In genomic region chr10:58693919-58694318, GRCh38 we compare ENCODE assay signal across 24 cellular contexts.
DNase-seq lines count a peak whose midpoint lies in the region; ATAC-seq, FAIRE-seq and TF ChIP-seq lines count a peak whose summit lies in the region.
"Had no signal": no experiment of that assay in that cellular context is flagged by ENCODE, and none has a peak within 500 bp of the region (broad histone marks: within the 10 kb centered on the region; RNA-seq: fewer than 3 reads in every experiment).

No MANE protein-coding gene starts in this region.

- no peaks in the 10 kb centered on the region for H3K27me3 ChIP-seq in HepG2 (ENCODE audit: control insufficient read depth in 1 of 2, insufficient read depth in 2 of 2, low read length in 2 of 2)
- no peaks in the 10 kb centered on the region for H3K27me3 ChIP-seq in right lobe of liver
- no peaks in the 10 kb centered on the region for H3K27me3 ChIP-seq in K562 (ENCODE audit: control insufficient read depth in 2 of 2, insufficient read depth in 2 of 2, low read length in 2 of 2)
- H3K27me3 ChIP-seq: BE2C, BLaER1 had no signal

- H3K4me1 ChIP-seq in HepG2 (ENCODE audit: insufficient read depth, low read length) (no peaks in the 10 kb centered on the region), right lobe of liver (no peaks in the 10 kb centered on the region), K562 (replicated peaks in 1 of 2; ENCODE audit: control insufficient read depth in 2 of 2, insufficient read depth in 2 of 2, low read length in 2 of 2) (no peaks in the 10 kb centered on the region)

- in situ Hi-C loops in HepG2 (cut with HindIII; ENCODE audit: extremely low pct_ligation_motif_present, low pct_unique_long_range_greater_than_20kb) (no loop called here), K562 (cut with MboI) (no loop called here)

- TF ChIP-seq POLR2A in HepG2 (IDR thresholded peaks at IDR 0.05; ENCODE audit: insufficient read depth in 1 of 2, low read depth in 2 of 2, low read length in 2 of 2): no peak
- TF ChIP-seq POLR2A in right lobe of liver (IDR thresholded peaks at IDR 0.05): no peak
- TF ChIP-seq POLR2A in K562 (conservative IDR thresholded peaks at IDR 0.05): no peak
- TF ChIP-seq POLR2A in GM12891 (IDR thresholded peaks at IDR 0.05; ENCODE audit: low read depth, low read length): no peak

- no TSS peak for BruUV-seq in HepG2 (replicated peaks; lab: Mats Ljungman, UMichigan)
- BruUV-seq in K562 (replicated peaks; lab: Mats Ljungman, UMichigan): no TSS peak

- no peak for TF ChIP-seq CTCF in HepG2 (CRISPR knock-in tag; IDR thresholded peaks at IDR 0.05)
- no peak for TF ChIP-seq CTCF in right lobe of liver (IDR thresholded peaks at IDR 0.05)
- no peak for TF ChIP-seq CTCF in K562 (IDR thresholded peaks at IDR 0.05 in 2 of 3, conservative IDR thresholded peaks at IDR 0.05 in 1 of 3; ENCODE audit: insufficient read depth in 2 of 3, low read depth in 1 of 3, low read length in 3 of 3)

- H3K9ac ChIP-seq in HepG2 (ENCODE audit: insufficient read depth, low read depth, low read length): no peak overlapping the region
- no peak overlapping the region for H3K9ac ChIP-seq in K562 (ENCODE audit: insufficient read depth in 1 of 2, low read depth in 2 of 2, low read length in 2 of 2)
- H3K9ac ChIP-seq: BLaER1 had no signal

- POLR2A ChIA-PET in HepG2 (lab: Yijun Ruan, JAX): no interaction called here
- POLR2A ChIA-PET in K562 (lab: Yijun Ruan, JAX): no interaction called here

- H4K20me1 ChIP-seq in HepG2 (ENCODE audit: insufficient read depth, low read length) (no peaks in the 10 kb centered on the region), K562 (replicated peaks; ENCODE audit: control insufficient read depth, insufficient read depth, low read length) (no peaks in the 10 kb centered on the region)
- H4K20me1 ChIP-seq: BLaER1 had no signal

- ATAC-seq in HepG2: no peak
- no peak for ATAC-seq in right lobe of liver
- ATAC-seq in K562: no peak
- ATAC-seq: GM12878 had no signal

- 63% methylated on average over 2 of the region's 2 CpGs for WGBS in HepG2 (ENCODE audit: low lambda C conversion rate)
- 77% methylated on average over 2 of the region's 2 CpGs for WGBS in right lobe of liver (ENCODE audit: insufficient coverage, low coverage, low lambda C conversion rate, missing lambda C conversion rate)
- WGBS in K562 (ENCODE audit: insufficient coverage, low coverage, missing lambda C conversion rate): 0% methylated on average over 2 of the region's 2 CpGs

- H3K9me1 ChIP-seq in K562 (ENCODE audit: control insufficient read depth, insufficient read depth, low read length): no peaks in the 10 kb centered on the region

- CTCF ChIA-PET in HepG2 (lab: Yijun Ruan, JAX; ENCODE audit: low intra/inter-chr PET ratio, low total read pairs) (no interaction called here), K562 (lab: Yijun Ruan, JAX; ENCODE audit: low intra/inter-chr PET ratio) (no interaction called here)

- H3K4me3 ChIP-seq in HepG2 (replicated peaks in 1 of 3; ENCODE audit: insufficient read depth in 1 of 3, low read depth in 2 of 3, low read length in 3 of 3): no peak overlapping the region
- no peak overlapping the region for H3K4me3 ChIP-seq in right lobe of liver
- no peak overlapping the region for H3K4me3 ChIP-seq in K562
- H3K4me3 ChIP-seq: BLaER1, GM12878 had no signal

- intact Hi-C loops in HepG2 (cut with micrococcal nuclease; ENCODE audit: unreplicated experiment) (no loop called here), right lobe of liver (cut with DNase I) (no loop called here), K562 (cut with micrococcal nuclease) (no loop called here)

- no peak for DNase-seq in HepG2 (ENCODE audit: low spot score)
- no peak for DNase-seq in right lobe of liver
- DNase-seq in K562 (ENCODE audit: extremely low read depth in 1 of 4, low spot score in 3 of 4): no peak
- no peak for DNase-seq in urothelium cell line (ENCODE audit: low spot score)
- no peak for DNase-seq in activated T-cell treated with anti-CD3 and anti-CD28 coated beads, Interleukin-2, amount 50 U/mL, for 1 hour
- no peak for DNase-seq in GM12891 (ENCODE audit: insufficient read length, low spot score)
- DNase-seq: ACHN; BE2C; C1 segment of cervical spinal cord; CD4-positive, alpha-beta memory T cell; CD4-positive, CD25-positive, alpha-beta regulatory T cell; CD8-positive, alpha-beta memory T cell; COR-L47; DMS 273 treated with DMSO at 0.1 percent for 48 hours; DMS153; DMS53; DMS79; DND-41; EL; GDM1 had no signal

- H3K4me2 ChIP-seq in HepG2 (ENCODE audit: low read depth, low read length) (no peak overlapping the region), K562 (ENCODE audit: insufficient read depth, low read length) (0 out of 2 replicates have a peak overlapping the region, but pooled peaks have one; percentile 11)
- H3K4me2 ChIP-seq: BLaER1 had no signal

- no peak overlapping the region for H3K27ac ChIP-seq in HepG2 (ENCODE audit: extremely low read length, insufficient read depth, low read length)
- no peak overlapping the region for H3K27ac ChIP-seq in right lobe of liver
- H3K27ac ChIP-seq in K562 (ENCODE audit: extremely low read depth, low read depth, low read length): no peak overlapping the region
- H3K27ac ChIP-seq: 22Rv1, BLaER1 had no signal

- no peak for TF ChIP-seq RAD21 in HepG2 (CRISPR knock-in tag; IDR thresholded peaks at IDR 0.05)
- no peak for TF ChIP-seq RAD21 in K562 (CRISPR knock-in tag; conservative IDR thresholded peaks at IDR 0.05 in 1 of 2, IDR thresholded peaks at IDR 0.05 in 1 of 2)

- no peaks in the 10 kb centered on the region for H3K36me3 ChIP-seq in HepG2 (replicated peaks in 1 of 2; ENCODE audit: control insufficient read depth in 1 of 2, insufficient read depth in 2 of 2, low read length in 2 of 2)
- no peaks in the 10 kb centered on the region for H3K36me3 ChIP-seq in right lobe of liver
- H3K36me3 ChIP-seq in K562 (ENCODE audit: control insufficient read depth, insufficient read depth, low read length): no peaks in the 10 kb centered on the region
- H3K36me3 ChIP-seq: BE2C, BLaER1 had no signal

- no peak for FAIRE-seq in HepG2 (lab: Jason Lieb, UNC)
- no peak for FAIRE-seq in K562 (lab: Jason Lieb, UNC)
- peak; percentile 70 for FAIRE-seq in urothelium cell line (lab: Jason Lieb, UNC)
- FAIRE-seq in GM12891 (lab: Jason Lieb, UNC): no peak
- FAIRE-seq: GM12878, GM19239 had no signal

- H3K79me2 ChIP-seq in HepG2 (ENCODE audit: insufficient read depth, low read length): no peaks in the 10 kb centered on the region
- H3K79me2 ChIP-seq in K562 (ENCODE audit: control insufficient read depth, insufficient read depth, low read length): no peaks in the 10 kb centered on the region

- H3K9me3 ChIP-seq in HepG2 (ENCODE audit: low read length) (no peaks in the 10 kb centered on the region), right lobe of liver (no peaks in the 10 kb centered on the region), K562 (replicated peaks; ENCODE audit: control insufficient read depth, insufficient read depth, low read depth, low read length) (no peaks in the 10 kb centered on the region)
- H3K9me3 ChIP-seq: BE2C, BLaER1 had no signal

- H2AFZ ChIP-seq in HepG2 (ENCODE audit: low read length) (no peak overlapping the region), K562 (ENCODE audit: low read depth, low read length) (no peak overlapping the region)

- no peak for TF ChIP-seq EP300 in HepG2 (IDR thresholded peaks at IDR 0.05; ENCODE audit: low read depth in 2 of 2, low read length in 2 of 2)
- TF ChIP-seq EP300 in HepG2 (CRISPR knock-in tag; IDR thresholded peaks at IDR 0.05; ENCODE audit: borderline replicate concordance): no peak
- no peak for TF ChIP-seq EP300 in K562 (IDR thresholded peaks at IDR 0.05; ENCODE audit: low read length)

TF ChIP-seq in HepG2, 621 proteins besides CTCF, POLR2A, EP300 and RAD21 (continues in another document):
- TF ChIP-seq MNT (IDR thresholded peaks at IDR 0.05) (peak; percentile 75), ZNF30 (CRISPR knock-in tag; IDR thresholded peaks at IDR 0.05) (no peak)

TF ChIP-seq in K562, 482 proteins besides CTCF, POLR2A, EP300 and RAD21:
- TF ChIP-seq ZNF316 (IDR thresholded peaks at IDR 0.05) (peak; percentile 57), MAFG (tag; conservative IDR thresholded peaks at IDR 0.05) (0 out of 2 replicates have a peak, but pooled peaks have one; percentile 13), TEAD4 (IDR thresholded peaks at IDR 0.05; ENCODE audit: low read length) (0 out of 2 replicates have a peak, but pooled peaks have one; percentile 16), TEAD4 (CRISPR knock-in tag; IDR thresholded peaks at IDR 0.05; ENCODE audit: borderline replicate concordance) (no peak), ARID1B (IDR thresholded peaks at IDR 0.05) (peak; percentile 39), HEY1 (CRISPR knock-in tag; IDR thresholded peaks at IDR 0.05; ENCODE audit: borderline replicate concordance) (no peak), C11orf30 (IDR thresholded peaks at IDR 0.05; ENCODE audit: low read depth) (0 out of 2 replicates have a peak, but pooled peaks have one; percentile 26), TEAD2 (tag; IDR thresholded peaks at IDR 0.05) (no peak), TAL1 (IDR thresholded peaks at IDR 0.05) (peak; percentile 33; the same call in 1 of the 2 replicates), NCOR1 (IDR thresholded peaks at IDR 0.05) (no peak)

TF ChIP-seq in GM12891, 5 proteins besides CTCF, POLR2A, EP300 and RAD21:
- TF ChIP-seq PAX5 (IDR thresholded peaks at IDR 0.05; ENCODE audit: insufficient read depth, low read length, severe bottlenecking): no peak
- no peak for TF ChIP-seq POLR2AphosphoS5 (IDR thresholded peaks at IDR 0.05; ENCODE audit: low read depth, low read length)
- no peak for TF ChIP-seq SPI1 (IDR thresholded peaks at IDR 0.05; ENCODE audit: low read depth, low read length)
- TF ChIP-seq POU2F2 (IDR thresholded peaks at IDR 0.05; ENCODE audit: low read depth, low read length): no peak
- TF ChIP-seq TAF1 (IDR thresholded peaks at IDR 0.05; ENCODE audit: low read depth, low read length): no peak

Comparison
In these comparisons a context has a peak if more than half of its experiments do, and no peak if none do; other contexts are left out.
1. Of the 241 proteins assayed by ChIP-seq in both HepG2 and K562: peak only in HepG2: MAFK and MNT; only in K562: MAFG; in both: none; in neither: 238.